20 cellular contexts compared by ENCODE assay signal in the genomic region with DNA sequence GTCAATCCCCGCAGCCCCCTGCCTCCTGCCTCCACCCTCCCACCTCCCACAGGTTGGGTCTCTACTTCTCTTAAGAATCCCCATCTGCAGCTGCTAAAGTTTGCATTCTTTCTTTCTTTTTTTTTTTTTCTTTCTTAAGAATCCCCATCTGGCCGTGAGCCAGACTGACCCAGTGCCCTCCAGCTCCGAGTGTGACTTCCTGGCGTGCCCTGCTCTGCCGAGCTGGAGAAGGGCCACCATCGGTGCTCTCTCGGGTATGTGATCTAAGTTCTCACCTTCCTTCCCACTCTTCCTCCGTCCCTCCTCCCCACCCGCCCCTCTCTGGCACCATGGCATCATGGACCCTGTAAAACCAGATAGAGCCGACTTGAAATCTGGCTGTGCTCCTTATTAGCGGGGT.
A peak's percentile ranks its signal among the peaks of the same experiment; 100 is the strongest.
DNase-seq lines count a peak whose midpoint lies in the region; ATAC-seq and TF ChIP-seq lines count a peak whose summit lies in the region.
"Had no signal": no experiment of that assay in that cellular context is flagged by ENCODE, and none has a peak within 500 bp of the region (broad histone marks: within the 10 kb centered on the region; RNA-seq: fewer than 3 reads in every experiment).

No MANE protein-coding gene starts in this region.

- no peak overlapping the region for H3K4me3 Mint-ChIP-seq in HFFc6

- DNase-seq in NCI-H1105 treated with DMSO at 0.1 percent for 48 hours (lab: John Stamatoyannopoulos, UW) (peak; percentile 24), NCI-H1105 (lab: John Stamatoyannopoulos, UW) (no peak), WERI-Rb-1 (no peak), left kidney (ENCODE audit: low read depth, low spot score) (peak; percentile 41), retinal pigment epithelial cell (ENCODE audit: low read depth) (no peak), HFFc6 (no peak), NCI-H526 treated with DMSO at 0.1 percent for 48 hours (lab: John Stamatoyannopoulos, UW) (no peak)
- DNase-seq: AML-193, GDM1, KBM-7, MM.1S, NCI-H1048, NCI-H2081 treated with DMSO at 0.1 percent for 48 hours, NCI-H2171 treated with DMSO at 0.1 percent for 48 hours, PC-3, SIG-M5 had no signal

- ATAC-seq in GM21529 (IDR thresholded peaks at IDR 0.05; ENCODE audit: unreplicated experiment), result no peak
- ATAC-seq: HCT116, PC-3, SK-N-SH treated with all-trans-retinoic acid at 6 μM for 48 hours had no signal

- no peaks in the 10 kb centered on the region for H3K9me3 ChIP-seq in WERI-Rb-1 (ENCODE audit: severe bottlenecking)

- no peak overlapping the region for H3K27ac Mint-ChIP-seq in HFFc6

- H3K27ac ChIP-seq in WERI-Rb-1, result peak overlapping the region; percentile 73
- H3K27ac ChIP-seq: RWPE1 had no signal

- no peaks in the 10 kb centered on the region for H3K27me3 ChIP-seq in WERI-Rb-1 (ENCODE audit: insufficient read depth, low read depth, severe bottlenecking)

- no peaks in the 10 kb centered on the region for H3K9me3 Mint-ChIP-seq in HFFc6

- H3K27me3 Mint-ChIP-seq in HFFc6 (ENCODE audit: insufficient read depth), result peaks cover 19% of the 10 kb centered on the region

- H3K4me3 ChIP-seq in WERI-Rb-1 (ENCODE audit: low read depth, low read length), result peak overlapping the region; percentile 31
- peak overlapping the region; percentile 31 for H3K4me3 ChIP-seq in retinal pigment epithelial cell (ENCODE audit: low read length)

- H3K36me3 ChIP-seq in WERI-Rb-1, result no peaks in the 10 kb centered on the region

- H3K36me3 Mint-ChIP-seq in HFFc6 (ENCODE audit: low read depth), result no peaks in the 10 kb centered on the region

- TF ChIP-seq CTCF in WERI-Rb-1 (IDR thresholded peaks at IDR 0.05; ENCODE audit: low read depth, low read length) (no peak), retinal pigment epithelial cell (conservative IDR thresholded peaks at IDR 0.05; ENCODE audit: low read depth, low read length) (no peak), HFFc6 (IDR thresholded peaks at IDR 0.05) (no peak)

- 0 out of 2 replicates have a peak, but pooled peaks cover 5% of the 10 kb centered on the region for H3K4me1 Mint-ChIP-seq in HFFc6 (ENCODE audit: low read depth)

Comparison
In these comparisons a context has a peak if more than half of its experiments do, and no peak if none do; other contexts are left out.
1. DNase-seq: peak in NCI-H1105 treated with DMSO at 0.1 percent for 48 hours (single experiment) and left kidney (single experiment); none in NCI-H1105 (single experiment), WERI-Rb-1 (single experiment), retinal pigment epithelial cell (single experiment), HFFc6 (single experiment) and NCI-H526 treated with DMSO at 0.1 percent for 48 hours (single experiment).